ENCODE assay signal across 25 cellular contexts in genomic region chr16:86477642-86478041, GRCh38. TPM values are rescaled to one million over a fixed set of nuclear protein-coding genes. Genes with fewer than 3 reads are reported as not detected.
DNase-seq lines count a peak whose midpoint lies in the region; ATAC-seq and TF ChIP-seq lines count a peak whose summit lies in the region.
"Had no signal": no experiment of that assay in that cellular context is flagged by ENCODE, and none has a peak within 500 bp of the region (broad histone marks: within the 10 kb centered on the region; RNA-seq: fewer than 3 reads in every experiment).

No MANE protein-coding gene starts in this region.

- no peak overlapping the region for H2BK120ac ChIP-seq in trophoblast cell (ENCODE audit: insufficient read depth, low read length, poor library complexity)

- H3K14ac ChIP-seq in trophoblast cell (ENCODE audit: low read length), result no peak overlapping the region

- H3K79me1 ChIP-seq in trophoblast cell (ENCODE audit: low read length), result no peaks in the 10 kb centered on the region

- no CpG with 5 or more reads among the region's 5 CpGs for WGBS in trophoblast cell (ENCODE audit: extremely low coverage, insufficient coverage, insufficient read length)

- H3K27me3 ChIP-seq in trophoblast cell (ENCODE audit: insufficient read depth, low read length) (no peaks in the 10 kb centered on the region), PC-3 (ENCODE audit: low read length) (peaks cover 77% of the 10 kb centered on the region)

- POLR2A ChIA-PET in PC-3 (lab: Charles Lee; ENCODE audit: unreplicated experiment), result no interaction called here

- H4K8ac ChIP-seq in trophoblast cell (ENCODE audit: low read depth, low read length), result no peak overlapping the region

- H3K9me2 ChIP-seq in PC-3 (replicated peaks; ENCODE audit: low read length), result no peaks in the 10 kb centered on the region
- H3K9me2 ChIP-seq: SK-N-SH had no signal

- DNase-seq in EL (peak; percentile 17), amniotic epithelial cell (ENCODE audit: low read depth) (peak; percentile 60), fibroblast of mammary gland (ENCODE audit: low read depth) (peak; percentile 71), trophoblast cell (peak; percentile 33 to 73), SKM-1 (lab: John Stamatoyannopoulos, UW; ENCODE audit: unreplicated experiment) (no peak), T1000 (lab: John Stamatoyannopoulos, UW) (no peak), PC-3 (no peak), T-helper 2 cell (no peak)
- DNase-seq: activated gamma-delta T cell; activated T-cell treated with anti-CD3 and anti-CD28 coated beads, Interleukin-2, amount 50 U/mL, for 1 hour; brain microvascular endothelial cell; cortex of kidney; DMS53; effector memory CD8-positive, alpha-beta T cell; GF-D8; head of caudate nucleus; NCI-H446 treated with DMSO at 0.1 percent for 48 hours; SK-N-SH; stimulated activated naive CD8-positive, alpha-beta T cell treated with anti-CD3 and anti-CD28 coated beads, Interleukin-15, Interleukin-2, amounts not matched to agents 100 U/mL and 50 U/mL, for 24 hours; T-helper 17 cell had no signal

- ATAC-seq in PC-3, result no peak
- ATAC-seq: effector memory CD8-positive, alpha-beta T cell; natural killer cell treated with Interleukin-12 subunit alpha and Interleukin-12 subunit beta and Interleukin-15 and Interleukin-18, amount 100 ng/mL, for 72 hours; stimulated activated naive CD8-positive, alpha-beta T cell treated with anti-CD3 and anti-CD28 coated beads, Interleukin-15, Interleukin-2, amounts not matched to agents 100 U/mL and 50 U/mL, for 24 hours; T-helper 17 cell had no signal

- TF ChIP-seq CTCF in fibroblast of mammary gland (conservative IDR thresholded peaks at IDR 0.05; ENCODE audit: control insufficient read depth, insufficient read depth, low read depth, low read length), result no peak
- TF ChIP-seq CTCF in PC-3 (conservative IDR thresholded peaks at IDR 0.05; ENCODE audit: low read depth, low read length), result no peak

- H2BK5ac ChIP-seq in trophoblast cell (ENCODE audit: low read depth, low read length, poor library complexity), result no peak overlapping the region

- H3K4me1 ChIP-seq in trophoblast cell (ENCODE audit: control insufficient read depth in 1 of 2, insufficient read depth in 2 of 2, low read length in 2 of 2) (no peaks in the 10 kb centered on the region), PC-3 (ENCODE audit: insufficient read depth, low read length) (no peaks in the 10 kb centered on the region)

- H3F3A ChIP-seq in PC-3 (ENCODE audit: low read length, unreplicated experiment), result no peaks in the 10 kb centered on the region

- H3K9ac ChIP-seq in trophoblast cell (ENCODE audit: low read length), result no peak overlapping the region
- H3K9ac ChIP-seq in PC-3 (ENCODE audit: low read length), result no peak overlapping the region
- H3K9ac ChIP-seq: KMS-11, SK-N-SH had no signal

- intact Hi-C loops in PC-3 (cut with micrococcal nuclease), result no loop called here

- no peaks in the 10 kb centered on the region for H3K36me3 ChIP-seq in trophoblast cell (ENCODE audit: control insufficient read depth in 1 of 2, insufficient read depth in 2 of 2, low read length in 2 of 2)
- H3K36me3 ChIP-seq in PC-3 (ENCODE audit: low read depth, low read length), result no peaks in the 10 kb centered on the region
- H3K36me3 ChIP-seq: brain microvascular endothelial cell had no signal

- H3K18ac ChIP-seq in trophoblast cell (ENCODE audit: low read length), result no peak overlapping the region

- no peak overlapping the region for H2AFZ ChIP-seq in trophoblast cell (ENCODE audit: insufficient read depth, low read length, poor library complexity)
- H2AFZ ChIP-seq in PC-3 (ENCODE audit: low read length), result no peak overlapping the region

- H4K20me1 ChIP-seq in PC-3 (ENCODE audit: low read length), result no peaks in the 10 kb centered on the region

- no TSS peak for BruUV-seq in PC-3 (replicated peaks; lab: Mats Ljungman, UMichigan)

- H3K27ac ChIP-seq in trophoblast cell (ENCODE audit: low read depth, low read length) (no peak overlapping the region), PC-3 (ENCODE audit: low read length) (no peak overlapping the region)
- H3K27ac ChIP-seq: brain microvascular endothelial cell, KMS-11 had no signal

- H3K4me3 ChIP-seq in fibroblast of mammary gland (ENCODE audit: control insufficient read depth, low read depth, low read length) (no peak overlapping the region), trophoblast cell (ENCODE audit: low read depth, low read length) (no peak overlapping the region), PC-3 (ENCODE audit: low read length) (no peak overlapping the region)

- H2BK12ac ChIP-seq in trophoblast cell (ENCODE audit: low read length), result no peak overlapping the region

- H3K79me2 ChIP-seq in trophoblast cell (ENCODE audit: control insufficient read depth, insufficient read depth, low read length, poor library complexity) (no peaks in the 10 kb centered on the region), PC-3 (ENCODE audit: low read length) (no peaks in the 10 kb centered on the region)

- H3K9me3 ChIP-seq in trophoblast cell (ENCODE audit: insufficient read depth, low read depth, low read length) (peaks cover 3% of the 10 kb centered on the region), PC-3 (ENCODE audit: low read length) (no peaks in the 10 kb centered on the region)
- H3K9me3 ChIP-seq: SK-N-SH had no signal

- H2AK5ac ChIP-seq in trophoblast cell (ENCODE audit: low read length), result no peak overlapping the region

- no peak overlapping the region for H4K91ac ChIP-seq in trophoblast cell (ENCODE audit: low read depth, low read length)

- no peak overlapping the region for H4K12ac ChIP-seq in trophoblast cell (ENCODE audit: low read depth, low read length)

- H3K23ac ChIP-seq in trophoblast cell (ENCODE audit: low read length), result no peak overlapping the region

- H3K4me2 ChIP-seq in trophoblast cell (ENCODE audit: low read length) (no peak overlapping the region), PC-3 (ENCODE audit: low read length) (no peak overlapping the region)
- H3K4me2 ChIP-seq: KMS-11, SK-N-SH had no signal

- no peak overlapping the region for H3K4ac ChIP-seq in trophoblast cell (ENCODE audit: low read depth, low read length)

- CTCF ChIA-PET in PC-3 (lab: Charles Lee), result interaction anchor here (0.6 kb wide), 1 partner anchor 599 kb away, joined by 3 read pairs; no protein-coding TSS in a partner anchor

RNA-seq across cellular contexts. Expression of gene FOXF1, which starts 32.7 kb away (rescaled TPM):
- polyA plus RNA-seq in trophoblast cell (2013), result 0.08 and 0.11 TPM in 2 replicates
- total RNA-seq in PC-3 (2014; rRNA removed), result not detected in 2 replicates
- total RNA-seq: A673; activated CD8-positive, alpha-beta memory T cell treated with anti-CD3 and anti-CD28 coated beads for 36 hours; kidney epithelial cell; natural killer cell treated with Interleukin-12 subunit alpha and Interleukin-12 subunit beta and Interleukin-15 and Interleukin-18, amount 100 ng/mL, for 72 hours; T-helper 17 cell had no signal

Comparison
In these comparisons a context has a peak if more than half of its experiments do, and no peak if none do; other contexts are left out.
1. DNase-seq: peak in EL (single experiment), amniotic epithelial cell (single experiment), fibroblast of mammary gland (single experiment) and trophoblast cell (2 of 2); none in SKM-1 (single experiment), T1000 (single experiment), PC-3 (single experiment) and T-helper 2 cell (0 of 5).